2 cellular contexts compared by ENCODE assay signal in the genomic region with DNA sequence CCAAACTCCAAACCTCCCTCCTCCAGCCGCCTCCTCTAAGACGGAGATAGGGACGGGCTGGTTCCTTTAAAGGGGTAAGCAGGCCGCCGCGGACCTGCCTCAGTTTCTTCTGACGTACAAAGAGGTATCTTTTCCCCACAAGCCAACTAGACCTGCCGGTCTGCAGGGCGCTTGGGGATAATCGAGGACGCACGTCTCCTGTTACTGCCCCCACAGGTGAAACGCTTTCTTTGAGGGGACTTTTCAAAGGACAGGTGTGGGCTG.
TF ChIP-seq lines count a peak whose summit lies in the region.

No MANE protein-coding gene starts in this region.

TF ChIP-seq in H1, 55 proteins besides CTCF, POLR2A, EP300 and RAD21:
- TF ChIP-seq GABPA (IDR thresholded peaks at IDR 0.05; ENCODE audit: borderline replicate concordance, insufficient read depth, low read length) = no peak
- TF ChIP-seq ASH2L (IDR thresholded peaks at IDR 0.05; ENCODE audit: low read length) = peak; percentile 46
- no peak for TF ChIP-seq TCF12 (IDR thresholded peaks at IDR 0.05; ENCODE audit: low read depth, low read length)
- TF ChIP-seq TEAD4 (IDR thresholded peaks at IDR 0.05; ENCODE audit: low read depth, low read length) = no peak
- TF ChIP-seq, protein P1, sequence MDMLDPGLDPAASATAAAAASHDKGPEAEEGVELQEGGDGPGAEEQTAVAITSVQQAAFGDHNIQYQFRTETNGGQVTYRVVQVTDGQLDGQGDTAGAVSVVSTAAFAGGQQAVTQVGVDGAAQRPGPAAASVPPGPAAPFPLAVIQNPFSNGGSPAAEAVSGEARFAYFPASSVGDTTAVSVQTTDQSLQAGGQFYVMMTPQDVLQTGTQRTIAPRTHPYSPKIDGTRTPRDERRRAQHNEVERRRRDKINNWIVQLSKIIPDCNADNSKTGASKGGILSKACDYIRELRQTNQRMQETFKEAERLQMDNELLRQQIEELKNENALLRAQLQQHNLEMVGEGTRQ (IDR thresholded peaks at IDR 0.05; ENCODE audit: low read length) = no peak
- TF ChIP-seq TAF1 (IDR thresholded peaks at IDR 0.05; ENCODE audit: low read depth, low read length) = 0 out of 2 replicates have a peak, but pooled peaks have one; percentile 42
- peak; percentile 6 for TF ChIP-seq KDM4A (IDR thresholded peaks at IDR 0.05; ENCODE audit: low read depth, low read length, severe bottlenecking)
- no peak for TF ChIP-seq MAFK (IDR thresholded peaks at IDR 0.05; ENCODE audit: low read depth, low read length)
- no peak for TF ChIP-seq SP4 (IDR thresholded peaks at IDR 0.05; ENCODE audit: low read length)
- no peak for TF ChIP-seq JUND (IDR thresholded peaks at IDR 0.05; ENCODE audit: low read length)
- TF ChIP-seq SAP30 (IDR thresholded peaks at IDR 0.05; ENCODE audit: insufficient read depth, insufficient replicate concordance, low read length) = peak; percentile 21
- TF ChIP-seq SIN3A (conservative IDR thresholded peaks at IDR 0.05 in 1 of 2, IDR thresholded peaks at IDR 0.05 in 1 of 2; ENCODE audit: low read depth in 1 of 2, low read length in 2 of 2) = 0 out of 4 replicates have a peak, but pooled peaks of 1 of the 2 experiments have one; percentile 22
TF ChIP-seq in H1: peak in this region for 5.

TF ChIP-seq in neural cell, 6 proteins besides CTCF, POLR2A, EP300 and RAD21:
- TF ChIP-seq TAF1 (IDR thresholded peaks at IDR 0.05; ENCODE audit: low read depth) (peak; percentile 48), SMC3 (conservative IDR thresholded peaks at IDR 0.05; ENCODE audit: poor library complexity) (no peak), REST (IDR thresholded peaks at IDR 0.05; ENCODE audit: borderline replicate concordance) (no peak), POLR2AphosphoS5 (IDR thresholded peaks at IDR 0.05) (no peak), EZH2 (IDR thresholded peaks at IDR 0.05; ENCODE audit: borderline replicate concordance, insufficient read depth, low read length, poor library complexity, severe bottlenecking) (no peak)
